20 cellular contexts compared by ENCODE assay signal in the genomic region with DNA sequence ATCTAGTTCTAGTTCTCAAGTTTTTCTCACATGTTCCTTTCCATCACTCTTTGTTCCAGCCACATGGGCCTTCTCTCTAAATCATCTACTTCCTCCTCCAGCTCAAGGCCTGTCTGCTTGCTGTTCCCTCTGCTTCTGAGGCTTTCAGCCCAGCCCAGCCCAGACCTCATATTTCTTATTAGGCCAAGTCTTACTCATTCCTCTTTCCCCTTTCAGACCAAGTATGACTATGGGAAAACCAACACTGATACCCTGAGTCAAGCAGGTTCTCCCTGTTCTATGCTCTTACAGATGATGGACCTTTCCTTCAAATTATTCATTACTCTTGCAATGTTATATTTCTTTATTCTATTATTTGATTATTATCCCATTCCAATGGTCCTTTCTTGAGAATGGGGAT.
"Had no signal": no experiment of that assay in that cellular context is flagged by ENCODE, and none has a peak within 500 bp of the region (broad histone marks: within the 10 kb centered on the region; RNA-seq: fewer than 3 reads in every experiment).

No MANE protein-coding gene starts in this region.

- ATAC-seq: heart right ventricle; naive thymus-derived CD4-positive, alpha-beta T cell; right lobe of liver; stimulated activated naive B cell treated with anti-CD40 and anti-IgM and Interleukin-4, amounts not matched to agents 10 μg/mL and 1 μg/mL and 100 μg/mL, for 72 hours; stimulated activated naive CD8-positive, alpha-beta T cell treated with anti-CD3 and anti-CD28 coated beads, Interleukin-15, amount 100 ng/mL, for 72 hours had no signal

- DNase-seq: cortex of kidney; dorsolateral prefrontal cortex; effector CD8-positive, alpha-beta T cell; foreskin melanocyte; heart right ventricle; hypothalamus; kidney glomerular epithelial cell; mammary epithelial cell; naive thymus-derived CD4-positive, alpha-beta T cell; nephron progenitor cell; right lobe of liver; stimulated activated CD4-positive, alpha-beta T cell treated with anti-CD3 and anti-CD28 coated beads, Interleukin-1b, Interleukin-23, amount 100 ng/mL, for 48 hours; stimulated activated CD4-positive, alpha-beta T cell treated with anti-CD3 and anti-CD28 coated beads, Interleukin-4, amount 100 ng/mL, for 24 hours; stimulated activated naive B cell treated with anti-CD40 and anti-IgM and Interleukin-4, amounts not matched to agents 10 μg/mL and 1 μg/mL and 100 μg/mL, for 72 hours; stimulated activated naive CD8-positive, alpha-beta T cell treated with anti-CD3 and anti-CD28 coated beads, Interleukin-15, amount 100 ng/mL, for 72 hours; substantia nigra; transverse colon had no signal

- H3K4me3 ChIP-seq: dorsolateral prefrontal cortex, heart right ventricle, prostate gland, right lobe of liver, thoracic aorta, transverse colon had no signal

- H3K9me3 ChIP-seq: heart right ventricle, prostate gland, right lobe of liver, thoracic aorta, transverse colon had no signal

- H3K79me2 ChIP-seq: parathyroid adenoma had no signal

- H3K27ac ChIP-seq: dorsolateral prefrontal cortex, heart right ventricle, parathyroid adenoma, prostate gland, right lobe of liver, thoracic aorta, transverse colon had no signal

- H3K9ac ChIP-seq: parathyroid adenoma had no signal

- H3K4me1 ChIP-seq: parathyroid adenoma, prostate gland, right lobe of liver, transverse colon had no signal

- H3K27me3 ChIP-seq: heart right ventricle, right lobe of liver, transverse colon had no signal

- H3K36me3 ChIP-seq: heart right ventricle, prostate gland, right lobe of liver, thoracic aorta, transverse colon had no signal

- H2AFZ ChIP-seq: parathyroid adenoma had no signal
